In genomic region chr1:33349778-33350610, GRCh38 we compare ENCODE assay signal across 8 cellular contexts. TPM values are rescaled to one million over a fixed set of nuclear protein-coding genes. Genes with fewer than 3 reads are reported as not detected.
DNase-seq lines count a peak whose midpoint lies in the region; ATAC-seq and TF ChIP-seq lines count a peak whose summit lies in the region.

No MANE protein-coding gene starts in this region.

- intact Hi-C loops in colonic mucosa (cut with DNase I) = no loop called here

- H3K4me3 ChIP-seq in colonic mucosa = peak overlapping the region; percentile 53

- H3K27me3 ChIP-seq in colonic mucosa = no peaks in the 10 kb centered on the region

- ATAC-seq in GM19043 (IDR thresholded peaks at IDR 0.05; ENCODE audit: low read depth, unreplicated experiment) (peak; percentile 79), HG03196 (IDR thresholded peaks at IDR 0.05; ENCODE audit: unreplicated experiment) (peak; percentile 73), left lobe of liver (peak; percentile 83)

- peak overlapping the region; percentile 82 to 86 for H3K9ac ChIP-seq in colonic mucosa (ENCODE audit: low read depth in 2 of 2, low read length in 2 of 2)

- peaks cover 17% of the 10 kb centered on the region for H3K4me1 ChIP-seq in colonic mucosa

- DNase-seq in Ammon's horn (ENCODE audit: low spot score) = peak; percentile 91
- DNase-seq in NCI-H446 treated with DMSO at 0.1 percent for 48 hours (lab: John Stamatoyannopoulos, UW) = peak; percentile 68
- peak; percentile 82 for DNase-seq in activated CD4-positive, alpha-beta T cell treated with anti-CD3 and anti-CD28 coated beads for 48 hours
- peak; percentile 89 for DNase-seq in colonic mucosa
- DNase-seq in left lobe of liver (ENCODE audit: low spot score) = peak; percentile 90
- peak; percentile 80 to 81 for DNase-seq in stimulated activated CD4-positive, alpha-beta T cell treated with anti-CD3 and anti-CD28 coated beads, Interleukin-2, amount 100 ng/mL, for 24 hours

- H3K36me3 ChIP-seq in colonic mucosa = no peaks in the 10 kb centered on the region

- peak overlapping the region; percentile 92 for H3K27ac ChIP-seq in colonic mucosa

- H3K9me3 ChIP-seq in colonic mucosa = no peaks in the 10 kb centered on the region

- no peak for TF ChIP-seq CTCF in colonic mucosa (IDR thresholded peaks at IDR 0.05)

RNA-seq across cellular contexts. Expression of gene A3GALT2, which starts 29.1 kb away (rescaled TPM):
- not detected for total RNA-seq in colonic mucosa
- total RNA-seq in left lobe of liver = not detected

Comparison
In these comparisons a context has a peak if more than half of its experiments do, and no peak if none do; other contexts are left out.
1. Peak in every context shown above with its lines: DNase-seq, ATAC-seq, H3K4me3 ChIP-seq and H3K27ac ChIP-seq.